Comparison of ENCODE assay signal across 17 cellular contexts in genomic region chr20:3251806-3252205, GRCh38. TPM values are rescaled to one million over a fixed set of nuclear protein-coding genes. Genes with fewer than 3 reads are reported as not detected.
DNase-seq lines count a peak whose midpoint lies in the region; ATAC-seq and TF ChIP-seq lines count a peak whose summit lies in the region.
"Had no signal": no experiment of that assay in that cellular context is flagged by ENCODE, and none has a peak within 500 bp of the region (broad histone marks: within the 10 kb centered on the region; RNA-seq: fewer than 3 reads in every experiment).

No MANE protein-coding gene starts in this region.

- H3K4me3 ChIP-seq in choroid plexus epithelial cell (ENCODE audit: low read depth, low read length) (no peak overlapping the region), testis (no peak overlapping the region)
- H3K4me3 ChIP-seq: prostate gland had no signal

- peak; percentile 50 to 87 for ATAC-seq in activated naive CD4-positive, alpha-beta T cell treated with anti-CD3 and anti-CD28 coated beads, Interleukin-2, amount 50 U/mL, for 72 hours
- no peak for ATAC-seq in HG03439 (IDR thresholded peaks at IDR 0.05; ENCODE audit: unreplicated experiment)

- no peaks in the 10 kb centered on the region for H3K36me3 ChIP-seq in testis (ENCODE audit: low read depth, missing control alignments)

- H3K27ac ChIP-seq in testis: no peak overlapping the region
- H3K27ac ChIP-seq: prostate gland had no signal

- TF ChIP-seq CTCF in choroid plexus epithelial cell (conservative IDR thresholded peaks at IDR 0.05; ENCODE audit: low read depth, low read length): no peak
- no peak for TF ChIP-seq CTCF in testis (IDR thresholded peaks at IDR 0.05)

- WGBS in testis, 2 donors: 21 to 75% methylated on average over 4 to 8 of the region's 8 CpGs

- DNase-seq in activated naive CD4-positive, alpha-beta T cell treated with anti-CD3 and anti-CD28 coated beads, Interleukin-2, amount 50 U/mL, for 72 hours (ENCODE audit: low spot score in 2 of 2): no peak
- DNase-seq in activated naive CD4-positive, alpha-beta T cell treated with anti-CD3 and anti-CD28 coated beads, Interleukin-2, amount 10 ng/mL, durations not matched to agents 7 days and 5 days: no peak
- DNase-seq in choroid plexus epithelial cell (ENCODE audit: low read depth) (peak; percentile 40), kidney tubule cell (ENCODE audit: low spot score) (peak; percentile 48), testis (peak; percentile 66), NCI-H2107 treated with DMSO at 0.1 percent for 48 hours (lab: John Stamatoyannopoulos, UW; ENCODE audit: unreplicated experiment) (no peak), NK-92 (lab: John Stamatoyannopoulos, UW; ENCODE audit: unreplicated experiment) (no peak)
- DNase-seq: activated naive CD4-positive, alpha-beta T cell; central memory CD4-positive, alpha-beta T cell; EL; endodermal cell; H9; Karpas-422; NCI-H1694 treated with DMSO at 0.1 percent for 48 hours; NCI-H526 treated with DMSO at 0.1 percent for 48 hours had no signal

- no peaks in the 10 kb centered on the region for H3K27me3 ChIP-seq in testis

- no peak overlapping the region for H3K4me3 Mint-ChIP-seq in activated naive CD4-positive, alpha-beta T cell treated with anti-CD3 and anti-CD28 coated beads, Interleukin-2, amount 10 ng/mL, durations not matched to agents 7 days and 5 days
- H3K4me3 Mint-ChIP-seq: endodermal cell, H9 had no signal

- no peaks in the 10 kb centered on the region for H3K9me3 Mint-ChIP-seq in activated naive CD4-positive, alpha-beta T cell treated with anti-CD3 and anti-CD28 coated beads, Interleukin-2, amount 50 U/mL, for 72 hours
- no peaks in the 10 kb centered on the region for H3K9me3 Mint-ChIP-seq in activated naive CD4-positive, alpha-beta T cell treated with anti-CD3 and anti-CD28 coated beads, Interleukin-2, amount 10 ng/mL, durations not matched to agents 7 days and 5 days
- H3K9me3 Mint-ChIP-seq: endodermal cell, H9 had no signal

- intact Hi-C loops in testis (cut with DNase I; ENCODE audit: low total_unique reads): no loop called here

- peaks cover 19% of the 10 kb centered on the region for H3K4me1 ChIP-seq in testis
- H3K4me1 ChIP-seq: prostate gland had no signal

- no peak overlapping the region for H3K27ac Mint-ChIP-seq in activated naive CD4-positive, alpha-beta T cell treated with anti-CD3 and anti-CD28 coated beads, Interleukin-2, amount 50 U/mL, for 72 hours
- no peak overlapping the region for H3K27ac Mint-ChIP-seq in activated naive CD4-positive, alpha-beta T cell treated with anti-CD3 and anti-CD28 coated beads, Interleukin-2, amount 10 ng/mL, durations not matched to agents 7 days and 5 days
- H3K27ac Mint-ChIP-seq: endodermal cell, H9 had no signal

- H3K36me3 Mint-ChIP-seq in activated naive CD4-positive, alpha-beta T cell treated with anti-CD3 and anti-CD28 coated beads, Interleukin-2, amount 50 U/mL, for 72 hours: no peaks in the 10 kb centered on the region
- H3K36me3 Mint-ChIP-seq in activated naive CD4-positive, alpha-beta T cell treated with anti-CD3 and anti-CD28 coated beads, Interleukin-2, amount 10 ng/mL, durations not matched to agents 7 days and 5 days: no peaks in the 10 kb centered on the region

- CTCF ChIA-PET in activated naive CD4-positive, alpha-beta T cell treated with anti-CD3 and anti-CD28 coated beads, Interleukin-2, amount 10 ng/mL, durations not matched to agents 7 days and 5 days (lab: Charles Lee): no interaction called here

- peaks cover 38% of the 10 kb centered on the region for H3K27me3 Mint-ChIP-seq in activated naive CD4-positive, alpha-beta T cell treated with anti-CD3 and anti-CD28 coated beads, Interleukin-2, amount 10 ng/mL, durations not matched to agents 7 days and 5 days

- H3K4me1 Mint-ChIP-seq in activated naive CD4-positive, alpha-beta T cell treated with anti-CD3 and anti-CD28 coated beads, Interleukin-2, amount 10 ng/mL, durations not matched to agents 7 days and 5 days: peaks cover 7% of the 10 kb centered on the region

- TF ChIP-seq POLR2A in testis (IDR thresholded peaks at IDR 0.05): no peak

- H3K9me3 ChIP-seq in testis: no peaks in the 10 kb centered on the region
- H3K9me3 ChIP-seq: prostate gland had no signal

RNA-seq across cellular contexts. Expression of gene SLC4A11, which starts 12.8 kb away (rescaled TPM):
- 1 to 10 TPM in 1 of 2 donors, under 1 TPM in 1; 0.14 to 1.1 TPM for total RNA-seq in activated naive CD4-positive, alpha-beta T cell treated with anti-CD3 and anti-CD28 coated beads, Interleukin-2, amount 50 U/mL, for 72 hours
- 10 to 100 TPM in 1 of 2 donors, 1 to 10 TPM in 1; 9.2 to 10.7 TPM for total RNA-seq in testis
- polyA plus RNA-seq in testis (ENCODE audit: insufficient read depth, low read depth, low replicate concordance): 10.7 TPM

RNA-seq across cellular contexts. Expression of gene ITPA, which starts 42.5 kb away (rescaled TPM):
- 10 to 100 TPM; 29.9 to 77.4 TPM for total RNA-seq in activated naive CD4-positive, alpha-beta T cell treated with anti-CD3 and anti-CD28 coated beads, Interleukin-2, amount 50 U/mL, for 72 hours
- 10 to 100 TPM; 42.2 to 49.8 TPM for total RNA-seq in testis
- 36.4 TPM for polyA plus RNA-seq in testis (ENCODE audit: insufficient read depth, low read depth, low replicate concordance)

RNA-seq across cellular contexts. Expression of gene DDRGK1, which starts 47.3 kb away (rescaled TPM):
- 100 to 1,000 TPM in 1 of 2 donors, 10 to 100 TPM in 1; 66.4 to 128 TPM for total RNA-seq in activated naive CD4-positive, alpha-beta T cell treated with anti-CD3 and anti-CD28 coated beads, Interleukin-2, amount 50 U/mL, for 72 hours
- 10 to 100 TPM; 78.9 to 93.8 TPM for total RNA-seq in testis
- 57.2 TPM for polyA plus RNA-seq in testis (ENCODE audit: insufficient read depth, low read depth, low replicate concordance)

Comparison
In these comparisons a context has a peak if more than half of its experiments do, and no peak if none do; other contexts are left out.
1. DNase-seq: peak in choroid plexus epithelial cell (single experiment), kidney tubule cell (single experiment) and testis (single experiment); none in activated naive CD4-positive, alpha-beta T cell treated with anti-CD3 and anti-CD28 coated beads, Interleukin-2, amount 50 U/mL, for 72 hours (0 of 2), activated naive CD4-positive, alpha-beta T cell treated with anti-CD3 and anti-CD28 coated beads, Interleukin-2, amount 10 ng/mL, durations not matched to agents 7 days and 5 days (single experiment), NCI-H2107 treated with DMSO at 0.1 percent for 48 hours (single experiment) and NK-92 (single experiment).
2. RNA of gene SLC4A11, which starts 12.8 kb away (total RNA-seq): 9.2 to 10.7 TPM in testis; 0.14 to 1.1 TPM in activated naive CD4-positive, alpha-beta T cell treated with anti-CD3 and anti-CD28 coated beads, Interleukin-2, amount 50 U/mL, for 72 hours; every median in the first group is over 4 times any median in the second.